ENCODE assay signal across 1 cellular context in genomic region chr2:205217004-205217403, GRCh38.
TF ChIP-seq lines count a peak whose summit lies in the region.

No MANE protein-coding gene starts in this region.

TF ChIP-seq in WTC11, 78 proteins besides CTCF, POLR2A, EP300 and RAD21 (continued from another document):
- TF ChIP-seq, protein P1, sequence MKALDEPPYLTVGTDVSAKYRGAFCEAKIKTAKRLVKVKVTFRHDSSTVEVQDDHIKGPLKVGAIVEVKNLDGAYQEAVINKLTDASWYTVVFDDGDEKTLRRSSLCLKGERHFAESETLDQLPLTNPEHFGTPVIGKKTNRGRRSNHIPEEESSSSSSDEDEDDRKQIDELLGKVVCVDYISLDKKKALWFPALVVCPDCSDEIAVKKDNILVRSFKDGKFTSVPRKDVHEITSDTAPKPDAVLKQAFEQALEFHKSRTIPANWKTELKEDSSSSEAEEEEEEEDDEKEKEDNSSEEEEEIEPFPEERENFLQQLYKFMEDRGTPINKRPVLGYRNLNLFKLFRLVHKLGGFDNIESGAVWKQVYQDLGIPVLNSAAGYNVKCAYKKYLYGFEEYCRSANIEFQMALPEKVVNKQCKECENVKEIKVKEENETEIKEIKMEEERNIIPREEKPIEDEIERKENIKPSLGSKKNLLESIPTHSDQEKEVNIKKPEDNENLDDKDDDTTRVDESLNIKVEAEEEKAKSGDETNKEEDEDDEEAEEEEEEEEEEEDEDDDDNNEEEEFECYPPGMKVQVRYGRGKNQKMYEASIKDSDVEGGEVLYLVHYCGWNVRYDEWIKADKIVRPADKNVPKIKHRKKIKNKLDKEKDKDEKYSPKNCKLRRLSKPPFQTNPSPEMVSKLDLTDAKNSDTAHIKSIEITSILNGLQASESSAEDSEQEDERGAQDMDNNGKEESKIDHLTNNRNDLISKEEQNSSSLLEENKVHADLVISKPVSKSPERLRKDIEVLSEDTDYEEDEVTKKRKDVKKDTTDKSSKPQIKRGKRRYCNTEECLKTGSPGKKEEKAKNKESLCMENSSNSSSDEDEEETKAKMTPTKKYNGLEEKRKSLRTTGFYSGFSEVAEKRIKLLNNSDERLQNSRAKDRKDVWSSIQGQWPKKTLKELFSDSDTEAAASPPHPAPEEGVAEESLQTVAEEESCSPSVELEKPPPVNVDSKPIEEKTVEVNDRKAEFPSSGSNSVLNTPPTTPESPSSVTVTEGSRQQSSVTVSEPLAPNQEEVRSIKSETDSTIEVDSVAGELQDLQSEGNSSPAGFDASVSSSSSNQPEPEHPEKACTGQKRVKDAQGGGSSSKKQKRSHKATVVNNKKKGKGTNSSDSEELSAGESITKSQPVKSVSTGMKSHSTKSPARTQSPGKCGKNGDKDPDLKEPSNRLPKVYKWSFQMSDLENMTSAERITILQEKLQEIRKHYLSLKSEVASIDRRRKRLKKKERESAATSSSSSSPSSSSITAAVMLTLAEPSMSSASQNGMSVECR (CRISPR knock-in tag; IDR thresholded peaks at IDR 0.05; ENCODE audit: borderline replicate concordance), result no peak
- TF ChIP-seq SOX15 (CRISPR knock-in tag; IDR thresholded peaks at IDR 0.05) (no peak), NFE2L1 (CRISPR knock-in tag; IDR thresholded peaks at IDR 0.05) (no peak), USF2 (CRISPR knock-in tag; IDR thresholded peaks at IDR 0.05) (no peak)
